ENCODE assay signal across 27 cellular contexts in genomic region chr3:19183572-19183971, GRCh38. TPM values are rescaled to one million over a fixed set of nuclear protein-coding genes. Genes with fewer than 3 reads are reported as not detected.
"Had no signal": no experiment of that assay in that cellular context is flagged by ENCODE, and none has a peak within 500 bp of the region (broad histone marks: within the 10 kb centered on the region; RNA-seq: fewer than 3 reads in every experiment).

No MANE protein-coding gene starts in this region.

- ATAC-seq: heart right ventricle; left cardiac atrium; left ventricle myocardium superior; naive thymus-derived CD4-positive, alpha-beta T cell; sciatic nerve; stimulated activated naive CD8-positive, alpha-beta T cell treated with anti-CD3 and anti-CD28 coated beads, Interleukin-15, amount 100 ng/mL, for 72 hours; upper lobe of right lung had no signal

- H3K4me3 Mint-ChIP-seq: immature natural killer cell; naive thymus-derived CD4-positive, alpha-beta T cell; neural crest cell; stimulated activated naive B cell treated with anti-CD40 and anti-IgM and Interleukin-4, amounts not matched to agents 10 μg/mL and 1 μg/mL and 100 μg/mL, for 72 hours; stimulated activated naive CD8-positive, alpha-beta T cell treated with anti-CD3 and anti-CD28 coated beads, Interleukin-15, amount 100 ng/mL, for 72 hours had no signal

- H3K27me3 ChIP-seq: colonic mucosa, spleen, testis, tibial nerve, upper lobe of right lung, vagina had no signal

- H3K27ac ChIP-seq: colonic mucosa, heart right ventricle, spleen, testis, tibial nerve, upper lobe of right lung, vagina had no signal

- H3K27ac Mint-ChIP-seq: immature natural killer cell; naive thymus-derived CD4-positive, alpha-beta T cell; stimulated activated naive B cell treated with anti-CD40 and anti-IgM and Interleukin-4, amounts not matched to agents 10 μg/mL and 1 μg/mL and 100 μg/mL, for 72 hours; stimulated activated naive CD8-positive, alpha-beta T cell treated with anti-CD3 and anti-CD28 coated beads, Interleukin-15, amount 100 ng/mL, for 72 hours had no signal

- H3K36me3 ChIP-seq: colonic mucosa, heart right ventricle, spleen, tibial nerve, upper lobe of right lung, vagina had no signal

- H3K4me3 ChIP-seq: colonic mucosa, heart right ventricle, lung, spleen, testis, tibial nerve, upper lobe of right lung, vagina had no signal

- H3K9me3 ChIP-seq: colonic mucosa, heart right ventricle, spleen, testis, tibial nerve, upper lobe of right lung, vagina had no signal

- H3K4me1 ChIP-seq: colonic mucosa, heart right ventricle, spleen, testis, tibial nerve, upper lobe of right lung, vagina had no signal

- H3K36me3 Mint-ChIP-seq: immature natural killer cell; naive thymus-derived CD4-positive, alpha-beta T cell; stimulated activated naive B cell treated with anti-CD40 and anti-IgM and Interleukin-4, amounts not matched to agents 10 μg/mL and 1 μg/mL and 100 μg/mL, for 72 hours had no signal

- H3K4me1 Mint-ChIP-seq: neural crest cell; stimulated activated naive CD8-positive, alpha-beta T cell treated with anti-CD3 and anti-CD28 coated beads, Interleukin-15, amount 100 ng/mL, for 72 hours had no signal

- DNase-seq: colonic mucosa; effector CD4-positive, alpha-beta T cell; foreskin melanocyte; heart right ventricle; left cardiac atrium; left ventricle myocardium superior; mesendoderm; naive thymus-derived CD4-positive, alpha-beta T cell; posterior cingulate gyrus; spleen; stimulated activated CD4-positive, alpha-beta T cell treated with anti-CD3 and anti-CD28 coated beads, Interleukin-15, amount 100 ng/mL, for 24 hours; stimulated activated CD4-positive, alpha-beta T cell treated with anti-CD3 and anti-CD28 coated beads, Interleukin-1b, Interleukin-23, amount 100 ng/mL, for 48 hours; stimulated activated CD4-positive, alpha-beta T cell treated with anti-CD3 and anti-CD28 coated beads, Interleukin-4, amount 100 ng/mL, for 4 hours; stimulated activated naive B cell treated with anti-CD40 and anti-IgM and Interleukin-4, amounts not matched to agents 10 μg/mL and 1 μg/mL and 100 μg/mL, for 72 hours; stimulated activated naive CD8-positive, alpha-beta T cell treated with anti-CD3 and anti-CD28 coated beads, Interleukin-15, amount 100 ng/mL, for 72 hours; testis; upper lobe of right lung had no signal

- H3K9me3 Mint-ChIP-seq: naive thymus-derived CD4-positive, alpha-beta T cell; neural crest cell; stimulated activated naive CD8-positive, alpha-beta T cell treated with anti-CD3 and anti-CD28 coated beads, Interleukin-15, amount 100 ng/mL, for 72 hours had no signal

- H3K27me3 Mint-ChIP-seq: stimulated activated naive B cell treated with anti-CD40 and anti-IgM and Interleukin-4, amounts not matched to agents 10 μg/mL and 1 μg/mL and 100 μg/mL, for 72 hours; stimulated activated naive CD8-positive, alpha-beta T cell treated with anti-CD3 and anti-CD28 coated beads, Interleukin-15, amount 100 ng/mL, for 72 hours had no signal

RNA-seq across cellular contexts. Expression of gene KCNH8, which starts 35.3 kb away (rescaled TPM):
- total RNA-seq: dermis microvascular lymphatic vessel endothelial cell, glomerular endothelial cell, osteocyte, subcutaneous adipose tissue had no signal
